In the genomic region with DNA sequence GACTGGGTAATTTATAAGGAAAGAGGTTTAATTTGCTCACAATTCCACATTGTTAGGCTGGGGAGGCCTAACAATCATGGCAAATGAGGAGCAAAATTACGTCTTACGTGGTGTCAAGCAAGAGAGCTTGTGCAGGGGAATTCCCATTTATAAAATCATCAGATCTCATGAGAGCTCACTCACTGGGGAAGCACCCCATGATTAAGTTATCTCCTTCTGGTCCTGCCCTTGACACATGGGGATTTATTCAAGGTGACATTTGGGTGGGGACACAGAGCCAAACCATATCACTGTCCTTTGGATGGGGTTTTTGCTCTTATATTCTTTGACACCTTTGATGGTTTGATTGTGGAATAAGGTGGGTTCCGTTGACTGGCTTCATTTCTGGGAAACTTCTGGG, we compare ENCODE assay signal across 10 cellular contexts. TPM values are rescaled to one million over a fixed set of nuclear protein-coding genes. Genes with fewer than 3 reads are reported as not detected.
"Had no signal": no experiment of that assay in that cellular context is flagged by ENCODE, and none has a peak within 500 bp of the region (broad histone marks: within the 10 kb centered on the region; RNA-seq: fewer than 3 reads in every experiment).

No MANE protein-coding gene starts in this region.

RNA-seq across cellular contexts. Expression of a gene that starts 8.3 kb away (rescaled TPM):
- total RNA-seq: activated B cell treated with CpG ODN at 0.5 μM for 24 hours; activated CD4-positive, alpha-beta T cell treated with anti-CD3 and anti-CD28 coated beads, Interleukin-2, amount 10 ng/mL, durations not matched to agents 24 days and 14 days; activated naive CD8-positive, alpha-beta T cell treated with anti-CD3 and anti-CD28 coated beads for 36 hours; activated T-helper 2 cell treated with anti-CD3 and anti-CD28 coated beads, Interferon-gamma antibody, Interleukin-2, Interleukin-4, amounts not matched to agents 10 μg/mL and 5 μg/mL and 100 μg/mL, durations not matched to agents 14 hours and 24 hours and 36 hours; ascending aorta; cardiac muscle cell; chondrocyte; NCI-H460; Right ventricle myocardium superior had no signal
- polyA plus RNA-seq: adipose tissue, cardiac muscle cell had no signal

RNA-seq across cellular contexts. Expression of a gene that starts 36.9 kb away (rescaled TPM):
- total RNA-seq: activated B cell treated with CpG ODN at 0.5 μM for 24 hours; activated CD4-positive, alpha-beta T cell treated with anti-CD3 and anti-CD28 coated beads, Interleukin-2, amount 10 ng/mL, durations not matched to agents 24 days and 14 days; activated naive CD8-positive, alpha-beta T cell treated with anti-CD3 and anti-CD28 coated beads for 36 hours; activated T-helper 2 cell treated with anti-CD3 and anti-CD28 coated beads, Interferon-gamma antibody, Interleukin-2, Interleukin-4, amounts not matched to agents 10 μg/mL and 5 μg/mL and 100 μg/mL, durations not matched to agents 14 hours and 24 hours and 36 hours; ascending aorta; cardiac muscle cell; chondrocyte; NCI-H460; Right ventricle myocardium superior had no signal
- polyA plus RNA-seq: adipose tissue, cardiac muscle cell had no signal

RNA-seq across cellular contexts. Expression of a gene that starts 58.5 kb away (rescaled TPM):
- total RNA-seq: ascending aorta had no signal
